ENCODE assay signal across 12 cellular contexts in the genomic region with DNA sequence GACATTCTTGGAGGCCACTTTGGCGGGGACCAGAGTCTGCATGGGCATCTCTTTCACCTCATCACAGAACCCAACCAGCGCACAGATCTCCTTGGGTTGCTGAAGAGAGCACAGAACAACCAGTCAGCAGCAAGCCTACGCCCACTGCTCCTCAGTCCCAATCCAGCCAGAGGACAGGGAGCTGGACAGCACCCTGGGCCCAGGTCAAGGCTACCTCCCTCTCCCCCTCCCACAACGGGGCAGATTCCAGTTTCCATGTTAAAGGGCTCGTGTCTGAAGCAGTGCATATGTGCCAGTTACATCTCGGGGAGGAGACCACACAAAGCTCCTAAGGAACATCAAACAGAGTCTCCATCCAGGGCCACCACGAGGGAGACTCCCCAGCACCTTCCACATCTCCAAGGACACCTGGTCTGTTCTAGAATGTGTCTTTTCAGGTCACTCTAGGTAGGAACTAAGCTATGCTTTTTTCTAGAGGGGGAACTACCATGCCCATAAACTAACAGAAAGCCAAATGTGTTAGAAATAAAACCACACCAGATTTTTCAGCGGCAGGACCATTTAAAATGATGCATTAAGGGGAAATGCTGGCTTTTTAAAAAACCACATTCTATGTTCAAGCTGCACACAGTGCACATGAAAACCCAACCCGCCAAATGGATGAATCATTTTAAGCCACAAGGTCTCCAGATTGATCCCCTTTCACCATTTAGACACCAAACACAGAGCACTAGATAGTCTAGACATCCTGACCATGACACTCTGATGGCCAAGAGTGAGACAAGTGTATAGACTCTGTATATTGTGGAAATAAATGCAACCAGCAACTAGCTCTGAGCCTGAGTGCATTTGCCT. TPM values are rescaled to one million over a fixed set of nuclear protein-coding genes. Genes with fewer than 3 reads are reported as not detected.
DNase-seq lines count a peak whose midpoint lies in the region; ATAC-seq and TF ChIP-seq lines count a peak whose summit lies in the region.
"Had no signal": no experiment of that assay in that cellular context is flagged by ENCODE, and none has a peak within 500 bp of the region (broad histone marks: within the 10 kb centered on the region; RNA-seq: fewer than 3 reads in every experiment).

No MANE protein-coding gene starts in this region.

- peaks cover 17% of the 10 kb centered on the region for H3K4me1 Mint-ChIP-seq in activated naive CD8-positive, alpha-beta T cell treated with anti-CD3 and anti-CD28 coated beads, Interleukin-2, amount 10 ng/mL, durations not matched to agents 7 days and 5 days
- peaks cover 22 to 24% of the 10 kb centered on the region in 2 donors for H3K4me1 Mint-ChIP-seq in natural killer cell

- intact Hi-C loops in natural killer cell (cut with micrococcal nuclease): no loop called here

- H3K9me3 Mint-ChIP-seq in activated naive CD8-positive, alpha-beta T cell treated with anti-CD3 and anti-CD28 coated beads, Interleukin-2, amount 10 ng/mL, durations not matched to agents 7 days and 5 days: no peaks in the 10 kb centered on the region
- no peaks in the 10 kb centered on the region for H3K9me3 Mint-ChIP-seq in natural killer cell

- peak; percentile 16 for DNase-seq in NK-92 treated with Interleukin-12 subunit alpha and Interleukin-12 subunit beta, amount 100 ng/mL, for 24 hours (lab: John Stamatoyannopoulos, UW)
- DNase-seq in NK-92 (lab: John Stamatoyannopoulos, UW; ENCODE audit: unreplicated experiment) (no peak), natural killer cell (no peak), nucleus accumbens (lab: John Stamatoyannopoulos, UW) (no peak)
- DNase-seq in activated naive CD8-positive, alpha-beta T cell treated with anti-CD3 and anti-CD28 coated beads, Interleukin-2, amount 10 ng/mL, durations not matched to agents 7 days and 5 days: no peak
- DNase-seq: mammary epithelial cell, NCI-H187 treated with DMSO at 0.1 percent for 48 hours, ovary, thyroid gland had no signal

- no peak for TF ChIP-seq EP300 in Ishikawa (IDR thresholded peaks at IDR 0.05; ENCODE audit: borderline replicate concordance)

- no peak overlapping the region for H3K27ac Mint-ChIP-seq in activated naive CD8-positive, alpha-beta T cell treated with anti-CD3 and anti-CD28 coated beads, Interleukin-2, amount 10 ng/mL, durations not matched to agents 7 days and 5 days
- H3K27ac Mint-ChIP-seq in natural killer cell: peak overlapping the region; percentile 21 to 35

- POLR2A ChIA-PET in activated naive CD8-positive, alpha-beta T cell treated with anti-CD3 and anti-CD28 coated beads, Interleukin-2, amount 10 ng/mL, durations not matched to agents 7 days and 5 days (lab: Charles Lee): interaction anchor here (1.3 kb wide), 1 partner anchor 29 kb away, joined by 3 read pairs; the partner anchor contains the start of gene PSAP

- H3K36me3 Mint-ChIP-seq in activated naive CD8-positive, alpha-beta T cell treated with anti-CD3 and anti-CD28 coated beads, Interleukin-2, amount 10 ng/mL, durations not matched to agents 7 days and 5 days: peaks cover 23% of the 10 kb centered on the region
- no peaks in the 10 kb centered on the region for H3K36me3 Mint-ChIP-seq in natural killer cell

- no peaks in the 10 kb centered on the region for H3K27me3 Mint-ChIP-seq in activated naive CD8-positive, alpha-beta T cell treated with anti-CD3 and anti-CD28 coated beads, Interleukin-2, amount 10 ng/mL, durations not matched to agents 7 days and 5 days
- no peaks in the 10 kb centered on the region for H3K27me3 Mint-ChIP-seq in natural killer cell (ENCODE audit: low read depth in 2 of 2)

- H3K4me3 Mint-ChIP-seq in activated naive CD8-positive, alpha-beta T cell treated with anti-CD3 and anti-CD28 coated beads, Interleukin-2, amount 10 ng/mL, durations not matched to agents 7 days and 5 days: peak overlapping the region; percentile 9
- H3K4me3 Mint-ChIP-seq in natural killer cell: no peak overlapping the region

- TF ChIP-seq CTCF in natural killer cell (IDR thresholded peaks at IDR 0.05): no peak

- TF ChIP-seq RAD21 in Ishikawa (IDR thresholded peaks at IDR 0.05; ENCODE audit: low read depth): no peak

- peak; percentile 71 for ATAC-seq in activated naive CD8-positive, alpha-beta T cell treated with anti-CD3 and anti-CD28 coated beads, Interleukin-2, amount 10 ng/mL, durations not matched to agents 7 days and 5 days (ENCODE audit: low read depth)
- ATAC-seq in natural killer cell (peak; percentile 48 to 82 (median 74)), GM21529 (IDR thresholded peaks at IDR 0.05; ENCODE audit: unreplicated experiment) (no peak), GM21576 (IDR thresholded peaks at IDR 0.05; ENCODE audit: unreplicated experiment) (no peak)

TF ChIP-seq in Ishikawa, 13 proteins besides CTCF, POLR2A, EP300 and RAD21:
- TF ChIP-seq TEAD4 (IDR thresholded peaks at IDR 0.05): no peak
- TF ChIP-seq CREB1 (IDR thresholded peaks at IDR 0.05; ENCODE audit: low read depth): no peak
- TF ChIP-seq, protein P1, sequence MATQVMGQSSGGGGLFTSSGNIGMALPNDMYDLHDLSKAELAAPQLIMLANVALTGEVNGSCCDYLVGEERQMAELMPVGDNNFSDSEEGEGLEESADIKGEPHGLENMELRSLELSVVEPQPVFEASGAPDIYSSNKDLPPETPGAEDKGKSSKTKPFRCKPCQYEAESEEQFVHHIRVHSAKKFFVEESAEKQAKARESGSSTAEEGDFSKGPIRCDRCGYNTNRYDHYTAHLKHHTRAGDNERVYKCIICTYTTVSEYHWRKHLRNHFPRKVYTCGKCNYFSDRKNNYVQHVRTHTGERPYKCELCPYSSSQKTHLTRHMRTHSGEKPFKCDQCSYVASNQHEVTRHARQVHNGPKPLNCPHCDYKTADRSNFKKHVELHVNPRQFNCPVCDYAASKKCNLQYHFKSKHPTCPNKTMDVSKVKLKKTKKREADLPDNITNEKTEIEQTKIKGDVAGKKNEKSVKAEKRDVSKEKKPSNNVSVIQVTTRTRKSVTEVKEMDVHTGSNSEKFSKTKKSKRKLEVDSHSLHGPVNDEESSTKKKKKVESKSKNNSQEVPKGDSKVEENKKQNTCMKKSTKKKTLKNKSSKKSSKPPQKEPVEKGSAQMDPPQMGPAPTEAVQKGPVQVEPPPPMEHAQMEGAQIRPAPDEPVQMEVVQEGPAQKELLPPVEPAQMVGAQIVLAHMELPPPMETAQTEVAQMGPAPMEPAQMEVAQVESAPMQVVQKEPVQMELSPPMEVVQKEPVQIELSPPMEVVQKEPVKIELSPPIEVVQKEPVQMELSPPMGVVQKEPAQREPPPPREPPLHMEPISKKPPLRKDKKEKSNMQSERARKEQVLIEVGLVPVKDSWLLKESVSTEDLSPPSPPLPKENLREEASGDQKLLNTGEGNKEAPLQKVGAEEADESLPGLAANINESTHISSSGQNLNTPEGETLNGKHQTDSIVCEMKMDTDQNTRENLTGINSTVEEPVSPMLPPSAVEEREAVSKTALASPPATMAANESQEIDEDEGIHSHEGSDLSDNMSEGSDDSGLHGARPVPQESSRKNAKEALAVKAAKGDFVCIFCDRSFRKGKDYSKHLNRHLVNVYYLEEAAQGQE (IDR thresholded peaks at IDR 0.05; ENCODE audit: low read depth): peak; percentile 47
- TF ChIP-seq, protein P2, sequence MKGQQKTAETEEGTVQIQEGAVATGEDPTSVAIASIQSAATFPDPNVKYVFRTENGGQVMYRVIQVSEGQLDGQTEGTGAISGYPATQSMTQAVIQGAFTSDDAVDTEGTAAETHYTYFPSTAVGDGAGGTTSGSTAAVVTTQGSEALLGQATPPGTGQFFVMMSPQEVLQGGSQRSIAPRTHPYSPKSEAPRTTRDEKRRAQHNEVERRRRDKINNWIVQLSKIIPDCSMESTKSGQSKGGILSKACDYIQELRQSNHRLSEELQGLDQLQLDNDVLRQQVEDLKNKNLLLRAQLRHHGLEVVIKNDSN (IDR thresholded peaks at IDR 0.05): no peak
- TF ChIP-seq ZBTB7A (IDR thresholded peaks at IDR 0.05; ENCODE audit: low read depth): no peak

RNA-seq across cellular contexts. Expression of gene PSAP, which starts 28.9 kb away (rescaled TPM):
- 100 to 1,000 TPM; 171 to 175 TPM for total RNA-seq in activated naive CD8-positive, alpha-beta T cell treated with anti-CD3 and anti-CD28 coated beads, Interleukin-2, amount 10 ng/mL, durations not matched to agents 7 days and 5 days
- 100 to 1,000 TPM; 324 to 488 (median 428) TPM for total RNA-seq in natural killer cell

RNA-seq across cellular contexts. Expression of gene VSIR, which starts 48.8 kb away (rescaled TPM):
- total RNA-seq in activated naive CD8-positive, alpha-beta T cell treated with anti-CD3 and anti-CD28 coated beads, Interleukin-2, amount 10 ng/mL, durations not matched to agents 7 days and 5 days: 100 to 1,000 TPM; 124 to 125 TPM
- 100 to 1,000 TPM; 134 to 193 (median 178) TPM for total RNA-seq in natural killer cell

Comparison
In these comparisons a context has a peak if more than half of its experiments do, and no peak if none do; other contexts are left out.
1. ATAC-seq: peak in activated naive CD8-positive, alpha-beta T cell treated with anti-CD3 and anti-CD28 coated beads, Interleukin-2, amount 10 ng/mL, durations not matched to agents 7 days and 5 days (single experiment) and natural killer cell (3 of 3); none in GM21529 (single experiment) and GM21576 (single experiment).